In genomic region chr16:80557037-80557436, GRCh38 we compare ENCODE assay signal across 20 cellular contexts. TPM values are rescaled to one million over a fixed set of nuclear protein-coding genes. Genes with fewer than 3 reads are reported as not detected.
DNase-seq lines count a peak whose midpoint lies in the region; ATAC-seq lines count a peak whose summit lies in the region.
"Had no signal": no experiment of that assay in that cellular context is flagged by ENCODE, and none has a peak within 500 bp of the region (broad histone marks: within the 10 kb centered on the region; RNA-seq: fewer than 3 reads in every experiment).

No MANE protein-coding gene starts in this region.

- H3K36me3 Mint-ChIP-seq in activated T-cell treated with anti-CD3 and anti-CD28 coated beads, Interleukin-2, amount 50 U/mL, for 4 hours (ENCODE audit: insufficient read depth): no peaks in the 10 kb centered on the region
- H3K36me3 Mint-ChIP-seq: CD4-positive, CD25-positive, alpha-beta regulatory T cell had no signal

- peak; percentile 27 for DNase-seq in NCI-H748 (lab: John Stamatoyannopoulos, UW; ENCODE audit: unreplicated experiment)
- no peak for DNase-seq in NCI-H748 treated with DMSO at 0.1 percent for 48 hours (lab: John Stamatoyannopoulos, UW)
- peak; percentile 9 for DNase-seq in NCI-H345 treated with DMSO at 0.1 percent for 48 hours (lab: John Stamatoyannopoulos, UW; ENCODE audit: unreplicated experiment)
- DNase-seq in left colon: peak in 1 of 2 donors; percentile 18
- no peak for DNase-seq in activated T-cell treated with anti-CD3 and anti-CD28 coated beads, Interleukin-2, amount 50 U/mL, for 4 hours
- no peak for DNase-seq in mucosa of gallbladder (ENCODE audit: low spot score)
- DNase-seq in activated naive CD4-positive, alpha-beta T cell treated with Interleukin-2 at 50 U/mL for 16 hours: no peak
- DNase-seq: CD4-positive, CD25-positive, alpha-beta regulatory T cell; DMS79 treated with DMSO at 0.1 percent for 48 hours; HCEC 1CT; NCI-H1048; NCI-H1694; NCI-H2081; NCI-H446 treated with DMSO at 0.1 percent for 48 hours; NCI-H69; NK-92 treated with Interleukin-12 subunit alpha and Interleukin-12 subunit beta, amount 100 ng/mL, for 24 hours; PC-3; SK-N-SH; SW 1271 had no signal

- peaks cover 3% of the 10 kb centered on the region for H3K27me3 Mint-ChIP-seq in activated T-cell treated with anti-CD3 and anti-CD28 coated beads, Interleukin-2, amount 50 U/mL, for 4 hours (ENCODE audit: low read depth)
- H3K27me3 Mint-ChIP-seq: CD4-positive, CD25-positive, alpha-beta regulatory T cell had no signal

- no peaks in the 10 kb centered on the region for H3K9me3 Mint-ChIP-seq in activated T-cell treated with anti-CD3 and anti-CD28 coated beads, Interleukin-2, amount 50 U/mL, for 4 hours

- ATAC-seq in left colon: peak; percentile 50
- no peak for ATAC-seq in activated T-cell treated with anti-CD3 and anti-CD28 coated beads, Interleukin-2, amount 50 U/mL, for 4 hours
- ATAC-seq: PC-3 had no signal

- no peak overlapping the region for H3K4me3 Mint-ChIP-seq in activated T-cell treated with anti-CD3 and anti-CD28 coated beads, Interleukin-2, amount 50 U/mL, for 4 hours
- H3K4me3 Mint-ChIP-seq: CD4-positive, CD25-positive, alpha-beta regulatory T cell had no signal

- peaks cover 10% of the 10 kb centered on the region for H3K4me1 Mint-ChIP-seq in activated T-cell treated with anti-CD3 and anti-CD28 coated beads, Interleukin-2, amount 50 U/mL, for 4 hours (ENCODE audit: low read depth)

- intact Hi-C loops in left colon (cut with DNase I, micrococcal nuclease): no loop called here

RNA-seq across cellular contexts. Expression of gene DYNLRB2, which starts 16.2 kb away (rescaled TPM):
- 1 to 10 TPM in 1 of 2 donors, not detected in 1; 1.1 TPM for total RNA-seq in left colon
- not detected for total RNA-seq in activated T-cell treated with anti-CD3 and anti-CD28 coated beads, Interleukin-2, amount 50 U/mL, for 4 hours
- total RNA-seq in mucosa of gallbladder: 1.3 TPM
- total RNA-seq: CD4-positive, CD25-positive, alpha-beta regulatory T cell; H1 had no signal

Comparison
In these comparisons a context has a peak if more than half of its experiments do, and no peak if none do; other contexts are left out.
1. DNase-seq: peak in NCI-H748 (single experiment) and NCI-H345 treated with DMSO at 0.1 percent for 48 hours (single experiment); none in NCI-H748 treated with DMSO at 0.1 percent for 48 hours (single experiment), activated T-cell treated with anti-CD3 and anti-CD28 coated beads, Interleukin-2, amount 50 U/mL, for 4 hours (single experiment), mucosa of gallbladder (single experiment) and activated naive CD4-positive, alpha-beta T cell treated with Interleukin-2 at 50 U/mL for 16 hours (single experiment).